ENCODE assay signal across 1 cellular context in the genomic region with DNA sequence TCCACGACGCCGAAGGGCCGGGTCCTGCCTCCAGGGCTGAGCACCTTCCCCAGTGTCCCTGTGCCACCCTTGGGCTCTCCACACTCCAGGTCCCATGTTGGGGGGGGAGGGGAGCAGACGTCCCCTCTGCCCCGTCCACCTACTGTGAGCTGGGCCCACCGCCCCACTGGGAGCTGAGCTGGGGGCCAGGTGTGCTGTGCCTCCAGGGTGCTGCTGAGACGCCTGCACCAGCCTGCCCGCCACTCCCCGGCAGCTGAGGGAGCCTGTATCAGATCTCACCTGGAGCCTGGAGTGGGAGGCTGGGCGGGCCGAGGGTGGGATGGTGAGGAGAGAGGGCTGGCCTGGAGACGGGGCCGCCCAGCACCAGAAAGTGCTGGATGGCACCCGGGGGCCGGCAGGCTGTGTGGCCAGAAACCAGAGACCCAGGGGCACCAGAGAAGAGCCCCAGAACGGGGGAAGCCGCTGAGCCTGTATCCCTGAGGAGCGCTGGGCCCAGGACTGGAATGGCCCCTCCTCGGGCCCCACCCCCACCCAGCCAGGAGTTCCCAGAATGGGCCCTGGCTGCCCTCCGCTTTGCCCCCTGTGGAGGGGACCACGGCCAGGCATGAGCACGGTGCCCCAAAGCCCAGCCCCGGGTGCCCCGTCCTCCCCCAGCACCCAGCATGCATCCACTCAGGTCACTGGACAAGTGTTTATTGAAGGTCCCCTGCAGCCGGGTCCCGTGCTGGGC.
TF ChIP-seq lines count a peak whose summit lies in the region.

No MANE protein-coding gene starts in this region.

TF ChIP-seq in IMR-90, 13 proteins besides CTCF, POLR2A, EP300 and RAD21:
- TF ChIP-seq RFX5 (IDR thresholded peaks at IDR 0.05; ENCODE audit: low read depth, low read length) (no peak), BHLHE40 (IDR thresholded peaks at IDR 0.05; ENCODE audit: low read depth, low read length) (no peak), MAFK (IDR thresholded peaks at IDR 0.05; ENCODE audit: low read depth, low read length) (no peak), SMC3 (IDR thresholded peaks at IDR 0.05; ENCODE audit: low read depth, low read length) (no peak), FOS (IDR thresholded peaks at IDR 0.05; ENCODE audit: low read depth, low read length) (no peak), CHD1 (IDR thresholded peaks at IDR 0.05; ENCODE audit: low read depth, low read length) (no peak), RCOR1 (IDR thresholded peaks at IDR 0.05; ENCODE audit: insufficient replicate concordance, low read length) (no peak), MAZ (IDR thresholded peaks at IDR 0.05; ENCODE audit: borderline replicate concordance, low read depth, low read length) (no peak), MXI1 (IDR thresholded peaks at IDR 0.05; ENCODE audit: borderline replicate concordance, low read depth, low read length) (no peak), CEBPB (IDR thresholded peaks at IDR 0.05; ENCODE audit: low read depth, low read length) (no peak), NFE2L2 (IDR thresholded peaks at IDR 0.05; ENCODE audit: low read depth, low read length) (no peak)
- TF ChIP-seq, protein P1, sequence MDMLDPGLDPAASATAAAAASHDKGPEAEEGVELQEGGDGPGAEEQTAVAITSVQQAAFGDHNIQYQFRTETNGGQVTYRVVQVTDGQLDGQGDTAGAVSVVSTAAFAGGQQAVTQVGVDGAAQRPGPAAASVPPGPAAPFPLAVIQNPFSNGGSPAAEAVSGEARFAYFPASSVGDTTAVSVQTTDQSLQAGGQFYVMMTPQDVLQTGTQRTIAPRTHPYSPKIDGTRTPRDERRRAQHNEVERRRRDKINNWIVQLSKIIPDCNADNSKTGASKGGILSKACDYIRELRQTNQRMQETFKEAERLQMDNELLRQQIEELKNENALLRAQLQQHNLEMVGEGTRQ (IDR thresholded peaks at IDR 0.05; ENCODE audit: low read depth, low read length), result no peak
- TF ChIP-seq, protein P2, sequence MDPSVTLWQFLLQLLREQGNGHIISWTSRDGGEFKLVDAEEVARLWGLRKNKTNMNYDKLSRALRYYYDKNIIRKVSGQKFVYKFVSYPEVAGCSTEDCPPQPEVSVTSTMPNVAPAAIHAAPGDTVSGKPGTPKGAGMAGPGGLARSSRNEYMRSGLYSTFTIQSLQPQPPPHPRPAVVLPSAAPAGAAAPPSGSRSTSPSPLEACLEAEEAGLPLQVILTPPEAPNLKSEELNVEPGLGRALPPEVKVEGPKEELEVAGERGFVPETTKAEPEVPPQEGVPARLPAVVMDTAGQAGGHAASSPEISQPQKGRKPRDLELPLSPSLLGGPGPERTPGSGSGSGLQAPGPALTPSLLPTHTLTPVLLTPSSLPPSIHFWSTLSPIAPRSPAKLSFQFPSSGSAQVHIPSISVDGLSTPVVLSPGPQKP (IDR thresholded peaks at IDR 0.05; ENCODE audit: borderline replicate concordance, low read depth, low read length), result no peak
